10 cellular contexts compared by ENCODE assay signal in genomic region chr1:94240822-94241221, GRCh38. TPM values are rescaled to one million over a fixed set of nuclear protein-coding genes. Genes with fewer than 3 reads are reported as not detected.
A peak's percentile ranks its signal among the peaks of the same experiment; 100 is the strongest.
DNase-seq lines count a peak whose midpoint lies in the region; ATAC-seq and TF ChIP-seq lines count a peak whose summit lies in the region.
"Had no signal": no experiment of that assay in that cellular context is flagged by ENCODE, and none has a peak within 500 bp of the region (broad histone marks: within the 10 kb centered on the region; RNA-seq: fewer than 3 reads in every experiment).

No MANE protein-coding gene starts in this region.

- ATAC-seq in left ventricle myocardium superior (no peak), HG02623 (IDR thresholded peaks at IDR 0.05; ENCODE audit: unreplicated experiment) (no peak), omental fat pad (ENCODE audit: low FRiP score) (no peak)
- ATAC-seq: activated CD8-positive, alpha-beta T cell treated with anti-CD3 and anti-CD28 coated beads for 36 hours had no signal

- H3K36me3 ChIP-seq in right atrium auricular region (no peaks in the 10 kb centered on the region), vagina (no peaks in the 10 kb centered on the region), testis (ENCODE audit: low read depth, missing control alignments) (no peaks in the 10 kb centered on the region)
- H3K36me3 ChIP-seq: spleen had no signal

- TF ChIP-seq POLR2A in vagina (IDR thresholded peaks at IDR 0.05) (no peak), testis (IDR thresholded peaks at IDR 0.05) (no peak)

- H3K27me3 ChIP-seq in right atrium auricular region = no peaks in the 10 kb centered on the region
- H3K27me3 ChIP-seq in vagina = no peaks in the 10 kb centered on the region
- H3K27me3 ChIP-seq in testis = no peaks in the 10 kb centered on the region

- DNase-seq in right atrium auricular region (ENCODE audit: low spot score) = no peak
- no peak for DNase-seq in left ventricle myocardium superior
- DNase-seq in NCI-H748 treated with DMSO at 0.1 percent for 48 hours (lab: John Stamatoyannopoulos, UW) = peak; percentile 4
- no peak for DNase-seq in epithelial cell of proximal tubule (ENCODE audit: low read depth)
- DNase-seq in vagina (ENCODE audit: extremely low spot score in 2 of 2) = no peak
- DNase-seq in testis = no peak
- no peak for DNase-seq in omental fat pad (ENCODE audit: low spot score)
- DNase-seq: activated CD8-positive, alpha-beta T cell treated with anti-CD3 and anti-CD28 coated beads for 36 hours; spleen had no signal

- H3K27ac ChIP-seq in right atrium auricular region = no peak overlapping the region
- H3K27ac ChIP-seq in vagina = no peak overlapping the region
- no peak overlapping the region for H3K27ac ChIP-seq in testis
- H3K27ac ChIP-seq: spleen had no signal

- H3K4me3 ChIP-seq in right atrium auricular region (no peak overlapping the region), epithelial cell of proximal tubule (ENCODE audit: low read depth, low read length) (peak overlapping the region; percentile 95), vagina (no peak overlapping the region), testis (no peak overlapping the region)
- H3K4me3 ChIP-seq: spleen had no signal

- intact Hi-C loops in left ventricle myocardium superior (cut with micrococcal nuclease) = loop anchor here (10.0 kb wide), 1 partner anchor 84 kb away; no protein-coding TSS in a partner anchor
- intact Hi-C loops in vagina (cut with DNase I) = no loop called here
- intact Hi-C loops in testis (cut with DNase I; ENCODE audit: low total_unique reads) = loop anchor here (10.0 kb wide), 1 partner anchor 84 kb away; no protein-coding TSS in a partner anchor

- H3K9me3 ChIP-seq in right atrium auricular region = peaks cover 0 to 25% of the 10 kb centered on the region in 2 donors
- no peaks in the 10 kb centered on the region for H3K9me3 ChIP-seq in vagina
- no peaks in the 10 kb centered on the region for H3K9me3 ChIP-seq in testis

- peak; percentile 11 to 48 for TF ChIP-seq CTCF in right atrium auricular region (IDR thresholded peaks at IDR 0.05)
- peak; percentile 60 for TF ChIP-seq CTCF in epithelial cell of proximal tubule (conservative IDR thresholded peaks at IDR 0.05; ENCODE audit: low read depth, low read length)
- TF ChIP-seq CTCF in vagina (IDR thresholded peaks at IDR 0.05) = no peak
- no peak for TF ChIP-seq CTCF in testis (IDR thresholded peaks at IDR 0.05)
- TF ChIP-seq CTCF in omental fat pad (IDR thresholded peaks at IDR 0.05) = no peak

- no peaks in the 10 kb centered on the region for H3K4me1 ChIP-seq in right atrium auricular region
- H3K4me1 ChIP-seq in vagina = peaks cover 11% of the 10 kb centered on the region
- H3K4me1 ChIP-seq in testis = peaks cover 4% of the 10 kb centered on the region

RNA-seq across cellular contexts. Expression of gene ARHGAP29, which starts 3.4 kb away (rescaled TPM):
- total RNA-seq in right atrium auricular region (10 to 100 TPM; 25.8 to 29.9 TPM), left ventricle myocardium superior (25.9 TPM), epithelial cell of proximal tubule (131 and 132 TPM in 2 replicates), vagina (27.3 TPM), testis (10 to 100 TPM; 34.7 to 41.7 TPM), omental fat pad (100 to 1,000 TPM in 1 of 4 donors, 10 to 100 TPM in 3; 43.8 to 129 (median 77.1) TPM)
- 24.9 TPM for polyA plus RNA-seq in testis (ENCODE audit: insufficient read depth, low read depth, low replicate concordance)
- total RNA-seq: activated CD8-positive, alpha-beta T cell treated with anti-CD3 and anti-CD28 coated beads for 36 hours had no signal

Comparison
In these comparisons a context has a peak if more than half of its experiments do, and no peak if none do; other contexts are left out.
1. CTCF ChIP-seq: peak in right atrium auricular region (2 of 2) and epithelial cell of proximal tubule (single experiment); none in vagina (0 of 3), testis (0 of 3) and omental fat pad (0 of 3).